10 cellular contexts compared by ENCODE assay signal in genomic region chr20:32189123-32189410, GRCh38. TPM values are rescaled to one million over a fixed set of nuclear protein-coding genes. Genes with fewer than 3 reads are reported as not detected.
DNase-seq lines count a peak whose midpoint lies in the region; ATAC-seq, FAIRE-seq and TF ChIP-seq lines count a peak whose summit lies in the region.
"Had no signal": no experiment of that assay in that cellular context is flagged by ENCODE, and none has a peak within 500 bp of the region (broad histone marks: within the 10 kb centered on the region; RNA-seq: fewer than 3 reads in every experiment).

No MANE protein-coding gene starts in this region.

- TF ChIP-seq CTCF in Peyer's patch (IDR thresholded peaks at IDR 0.05) (no peak), endothelial cell of umbilical vein (IDR thresholded peaks at IDR 0.05; ENCODE audit: extremely low read depth in 1 of 2, insufficient read depth in 1 of 2, low read depth in 1 of 2, low read length in 2 of 2) (no peak), parathyroid adenoma (IDR thresholded peaks at IDR 0.05) (no peak)

- H3K4me2 ChIP-seq in endothelial cell of umbilical vein (ENCODE audit: insufficient read depth, low read length) = no peak overlapping the region
- no peak overlapping the region for H3K4me2 ChIP-seq in parathyroid adenoma (ENCODE audit: low read length)

- H3K4me1 Mint-ChIP-seq in CD4-positive, alpha-beta memory T cell = peaks cover 6 to 34% (median 22%) of the 10 kb centered on the region in 4 donors

- H3K9me3 ChIP-seq in CD4-positive, alpha-beta memory T cell (ENCODE audit: control insufficient read depth in 1 of 2, low read length in 2 of 2) = no peaks in the 10 kb centered on the region
- no peaks in the 10 kb centered on the region for H3K9me3 ChIP-seq in Peyer's patch
- H3K9me3 ChIP-seq in endothelial cell of umbilical vein (replicated peaks; ENCODE audit: control insufficient read depth, insufficient read depth, low read length) = no peaks in the 10 kb centered on the region
- no peaks in the 10 kb centered on the region for H3K9me3 ChIP-seq in parathyroid adenoma (ENCODE audit: control insufficient read depth, low read length)
- H3K9me3 ChIP-seq: ascending aorta had no signal

- H3K36me3 ChIP-seq in CD4-positive, alpha-beta memory T cell (ENCODE audit: insufficient read depth, low read length) = no peaks in the 10 kb centered on the region
- H3K36me3 ChIP-seq in Peyer's patch (peaks cover 0 to under 1% (median 0%) of the 10 kb centered on the region in 3 donors), endothelial cell of umbilical vein (ENCODE audit: control insufficient read depth in 2 of 2, extremely low read depth in 1 of 2, insufficient read depth in 2 of 2, low read length in 2 of 2) (peaks cover 0 to 3% of the 10 kb centered on the region in 2 experiments), parathyroid adenoma (ENCODE audit: control insufficient read depth, insufficient read depth, low read length) (no peaks in the 10 kb centered on the region)
- H3K36me3 ChIP-seq: ascending aorta had no signal

- BruUV-seq in endothelial cell of umbilical vein (replicated peaks; lab: Mats Ljungman, UMichigan) = no TSS peak

- H3K36me3 Mint-ChIP-seq in CD4-positive, alpha-beta memory T cell = peaks cover 0 to 6% of the 10 kb centered on the region in 2 donors

- H3K4me1 ChIP-seq in CD4-positive, alpha-beta memory T cell (ENCODE audit: insufficient read depth, low read length) = peaks cover 16% of the 10 kb centered on the region
- peaks cover 0 to 38% (median 6%) of the 10 kb centered on the region in 4 donors for H3K4me1 ChIP-seq in Peyer's patch
- H3K4me1 ChIP-seq in endothelial cell of umbilical vein (ENCODE audit: control insufficient read depth, extremely low read depth, insufficient read depth, low read length) = peaks cover 10% of the 10 kb centered on the region
- H3K4me1 ChIP-seq in parathyroid adenoma = peaks cover 17% of the 10 kb centered on the region

- H3K9ac ChIP-seq in endothelial cell of umbilical vein (replicated peaks; ENCODE audit: extremely low read depth, insufficient read depth, low read length) (peak overlapping the region; percentile 79), parathyroid adenoma (no peak overlapping the region)

- no peaks in the 10 kb centered on the region for H4K20me1 ChIP-seq in endothelial cell of umbilical vein (replicated peaks; ENCODE audit: control insufficient read depth, extremely low read depth, insufficient read depth, low read length)

- no peak for DNase-seq in CD4-positive, alpha-beta memory T cell
- DNase-seq in Peyer's patch (no peak), endothelial cell of umbilical vein (ENCODE audit: low read depth, low spot score) (no peak), NCI-H748 treated with DMSO at 0.1 percent for 48 hours (lab: John Stamatoyannopoulos, UW) (no peak), NCI-H2081 (lab: John Stamatoyannopoulos, UW) (no peak)
- DNase-seq: Karpas-422 had no signal

- H3K27ac ChIP-seq in CD4-positive, alpha-beta memory T cell (ENCODE audit: low read depth, low read length) = peak overlapping the region; percentile 59
- H3K27ac ChIP-seq in Peyer's patch (no peak overlapping the region), endothelial cell of umbilical vein (ENCODE audit: insufficient read depth, low read depth, low read length) (no peak overlapping the region), parathyroid adenoma (peak overlapping the region; percentile 81)

- H3K27me3 ChIP-seq in CD4-positive, alpha-beta memory T cell (ENCODE audit: insufficient read depth, low read length) = no peaks in the 10 kb centered on the region
- no peaks in the 10 kb centered on the region for H3K27me3 ChIP-seq in Peyer's patch
- no peaks in the 10 kb centered on the region for H3K27me3 ChIP-seq in endothelial cell of umbilical vein (ENCODE audit: control insufficient read depth in 2 of 2, insufficient read depth in 2 of 2, low read length in 2 of 2)
- H3K27me3 ChIP-seq in parathyroid adenoma (ENCODE audit: control insufficient read depth, insufficient read depth, low read length) = no peaks in the 10 kb centered on the region
- H3K27me3 ChIP-seq: ascending aorta had no signal

- POLR2A ChIA-PET in CD4-positive, alpha-beta memory T cell (lab: Charles Lee; ENCODE audit: partially characterized antibody) = interaction anchor here (1.0 to 2.1 kb wide), 6 partner anchors 9 to 346 kb away, joined by 3 to 8 read pairs (median 5); partner anchors contain the start of genes ASXL1 and TM9SF4
- POLR2A ChIA-PET in endothelial cell of umbilical vein (lab: Charles Lee) = no interaction called here

- peak overlapping the region in 6 of 7 donors; percentile 30 to 95 (median 92) for H3K27ac Mint-ChIP-seq in CD4-positive, alpha-beta memory T cell

- no peaks in the 10 kb centered on the region for H3K9me3 Mint-ChIP-seq in CD4-positive, alpha-beta memory T cell

- dilution Hi-C loops in endothelial cell of umbilical vein (cut with MboI; ENCODE audit: extremely low pct_ligation_motif_present, low sequenced_read_pairs) = no loop called here

- CTCF ChIA-PET in CD4-positive, alpha-beta memory T cell (lab: Charles Lee; ENCODE audit: partially characterized antibody) = no interaction called here
- CTCF ChIA-PET in endothelial cell of umbilical vein (lab: Charles Lee) = no interaction called here

- no peaks in the 10 kb centered on the region for H3K27me3 Mint-ChIP-seq in CD4-positive, alpha-beta memory T cell

- H3K79me2 ChIP-seq in endothelial cell of umbilical vein (ENCODE audit: control insufficient read depth, insufficient read depth, low read length) (no peaks in the 10 kb centered on the region), parathyroid adenoma (peaks cover 4% of the 10 kb centered on the region)

- ATAC-seq in GM21786 (IDR thresholded peaks at IDR 0.05; ENCODE audit: unreplicated experiment) (no peak), GM19324 (IDR thresholded peaks at IDR 0.05; ENCODE audit: low FRiP score, unreplicated experiment) (no peak)

- no peak overlapping the region for H3K4me3 ChIP-seq in CD4-positive, alpha-beta memory T cell (ENCODE audit: low read length in 2 of 2)
- H3K4me3 ChIP-seq in Peyer's patch = peak overlapping the region in 3 of 4 donors; percentile 53 to 82 (median 66)
- H3K4me3 ChIP-seq in endothelial cell of umbilical vein (replicated peaks in 1 of 3; ENCODE audit: insufficient read depth in 1 of 3, low read depth in 1 of 3, low read length in 3 of 3) = no peak overlapping the region
- H3K4me3 ChIP-seq in parathyroid adenoma (ENCODE audit: low read depth, low read length) = no peak overlapping the region

- no peak for TF ChIP-seq POLR2A in Peyer's patch (IDR thresholded peaks at IDR 0.05)
- TF ChIP-seq POLR2A in endothelial cell of umbilical vein (IDR thresholded peaks at IDR 0.05; ENCODE audit: low read depth, low read length) = no peak

- no peak for FAIRE-seq in endothelial cell of umbilical vein (lab: Jason Lieb, UNC)

- H2AFZ ChIP-seq in endothelial cell of umbilical vein (ENCODE audit: low read depth, low read length) = no peak overlapping the region
- H2AFZ ChIP-seq in parathyroid adenoma = peak overlapping the region; percentile 96

- H3K4me3 Mint-ChIP-seq in CD4-positive, alpha-beta memory T cell = peak overlapping the region; percentile 82 to 92 (median 86)

- H3K9me1 ChIP-seq in endothelial cell of umbilical vein (replicated peaks; ENCODE audit: control insufficient read depth, extremely low read depth, insufficient read depth, low read length) = no peaks in the 10 kb centered on the region

- intact Hi-C loops in CD4-positive, alpha-beta memory T cell (cut with micrococcal nuclease) = no loop called here
- intact Hi-C loops in endothelial cell of umbilical vein (cut with micrococcal nuclease) = no loop called here

TF ChIP-seq in endothelial cell of umbilical vein, 7 proteins besides CTCF, POLR2A, EP300 and RAD21:
- no peak for TF ChIP-seq FOS (IDR thresholded peaks at IDR 0.05; ENCODE audit: borderline replicate concordance, insufficient read depth, low read length)
- TF ChIP-seq MYC (IDR thresholded peaks at IDR 0.05; ENCODE audit: low read depth, low read length) = no peak
- TF ChIP-seq MAX (IDR thresholded peaks at IDR 0.05; ENCODE audit: insufficient read depth, insufficient read length) = no peak
- TF ChIP-seq GATA2 (IDR thresholded peaks at IDR 0.05; ENCODE audit: insufficient read depth, insufficient read length, low read depth, low read length) = no peak
- no peak for TF ChIP-seq JUN (IDR thresholded peaks at IDR 0.05; ENCODE audit: borderline replicate concordance, insufficient read depth, insufficient read length, low read depth)
- TF ChIP-seq EZH2 (IDR thresholded peaks at IDR 0.05; ENCODE audit: borderline replicate concordance, low read depth, low read length, severe bottlenecking) = no peak

RNA-seq across cellular contexts. Expression of gene PLAGL2, which starts 18.5 kb away (rescaled TPM):
- 10 to 100 TPM; 18.7 to 20.7 TPM for total RNA-seq in CD4-positive, alpha-beta memory T cell
- polyA plus RNA-seq in CD4-positive, alpha-beta memory T cell = 1 to 10 TPM; 1.1 to 5.3 TPM
- total RNA-seq in Peyer's patch (10 to 100 TPM in 3 of 4 donors, 1 to 10 TPM in 1; 5.8 to 55.9 (median 25.8) TPM), endothelial cell of umbilical vein (14.6 and 15.2 TPM in 2 replicates)
- 7.0 and 8.2 TPM in 2 replicates for polyA plus RNA-seq in endothelial cell of umbilical vein
- polyA plus RNA-seq in endothelial cell of umbilical vein (2011; cell fraction: cytosol; rRNA removed) = 7.1 and 7.7 TPM in 2 replicates
- 6.1 and 7.6 TPM in 2 replicates for polyA plus RNA-seq in endothelial cell of umbilical vein (2011; cell fraction: nucleus; rRNA removed)
- 8.7 and 9.1 TPM in 2 replicates for polyA plus RNA-seq in endothelial cell of umbilical vein (2012)
- polyA minus RNA-seq in endothelial cell of umbilical vein = 11.0 and 11.8 TPM in 2 replicates
- 8.2 TPM for polyA minus RNA-seq in endothelial cell of umbilical vein (2011; cell fraction: cytosol; rRNA and poly(A)+ RNA removed)
- polyA minus RNA-seq in endothelial cell of umbilical vein (2011; cell fraction: nucleus; rRNA and poly(A)+ RNA removed) = 6.7 and 7.4 TPM in 2 replicates

RNA-seq across cellular contexts. Expression of gene POFUT1, which starts 18.6 kb away (rescaled TPM):
- total RNA-seq in CD4-positive, alpha-beta memory T cell = 10 to 100 TPM; 19.7 to 20.8 TPM
- 10 to 100 TPM; 13.0 to 17.8 TPM for polyA plus RNA-seq in CD4-positive, alpha-beta memory T cell
- total RNA-seq in Peyer's patch (100 to 1,000 TPM in 1 of 4 donors, 10 to 100 TPM in 3; 42.9 to 118 (median 55.7) TPM), endothelial cell of umbilical vein (48.1 and 51.4 TPM in 2 replicates)
- polyA plus RNA-seq in endothelial cell of umbilical vein = 29.0 and 30.9 TPM in 2 replicates
- polyA plus RNA-seq in endothelial cell of umbilical vein (2011; cell fraction: cytosol; rRNA removed) = 35.4 and 35.7 TPM in 2 replicates
- 21.0 and 23.0 TPM in 2 replicates for polyA plus RNA-seq in endothelial cell of umbilical vein (2011; cell fraction: nucleus; rRNA removed)
- 39.6 and 45.7 TPM in 2 replicates for polyA plus RNA-seq in endothelial cell of umbilical vein (2012)
- polyA minus RNA-seq in endothelial cell of umbilical vein = 39.5 and 43.7 TPM in 2 replicates
- polyA minus RNA-seq in endothelial cell of umbilical vein (2011; cell fraction: cytosol; rRNA and poly(A)+ RNA removed) = 20.0 TPM
- polyA minus RNA-seq in endothelial cell of umbilical vein (2011; cell fraction: nucleus; rRNA and poly(A)+ RNA removed) = 13.8 and 18.7 TPM in 2 replicates

Comparison
In these comparisons a context has a peak if more than half of its experiments do, and no peak if none do; other contexts are left out.
1. H3K27ac ChIP-seq: peak in CD4-positive, alpha-beta memory T cell (single experiment) and parathyroid adenoma (single experiment); none in Peyer's patch (0 of 4) and endothelial cell of umbilical vein (single experiment).
2. H3K4me3 ChIP-seq: peak in Peyer's patch (3 of 4); none in CD4-positive, alpha-beta memory T cell (0 of 2), endothelial cell of umbilical vein (0 of 3) and parathyroid adenoma (single experiment).